In the genomic region with DNA sequence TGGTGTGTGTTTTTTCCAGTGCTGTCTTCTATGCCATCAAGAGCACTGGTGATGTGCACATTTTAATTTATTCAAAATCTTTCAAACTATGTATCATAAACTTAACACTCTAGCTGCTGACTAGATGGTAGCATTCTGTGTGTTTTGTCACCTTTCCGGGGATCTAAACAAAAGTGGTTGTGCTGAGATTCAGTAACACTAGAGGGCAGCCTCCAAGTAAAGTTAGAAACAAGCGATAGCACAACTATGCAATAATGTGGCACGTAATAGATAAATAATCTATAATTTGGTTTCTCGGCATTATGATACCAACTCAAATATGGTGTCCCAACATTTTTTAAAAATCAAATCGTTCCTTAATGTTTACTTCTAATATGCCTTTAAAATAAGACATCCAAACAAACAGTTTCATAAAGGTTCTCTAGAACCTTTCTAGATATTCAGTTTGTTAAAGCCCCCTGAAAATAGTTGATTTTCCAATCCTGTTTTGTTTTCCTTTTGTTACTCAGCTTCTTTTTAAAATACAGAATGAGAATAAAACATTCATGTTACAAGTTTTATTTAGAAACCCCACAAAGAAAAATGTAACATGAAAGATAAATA, we compare ENCODE assay signal across 8 cellular contexts. TPM values are rescaled to one million over a fixed set of nuclear protein-coding genes. Genes with fewer than 3 reads are reported as not detected.
DNase-seq lines count a peak whose midpoint lies in the region; ATAC-seq and TF ChIP-seq lines count a peak whose summit lies in the region.

No MANE protein-coding gene starts in this region.

- H3K9me3 Mint-ChIP-seq in activated T-cell treated with anti-CD3 and anti-CD28 coated beads, Interleukin-2, amount 50 U/mL, for 4 hours, result no peaks in the 10 kb centered on the region

- H3K4me1 Mint-ChIP-seq in activated T-cell treated with anti-CD3 and anti-CD28 coated beads, Interleukin-2, amount 50 U/mL, for 4 hours (ENCODE audit: low read depth), result no peaks in the 10 kb centered on the region

- peak; percentile 57 for TF ChIP-seq CTCF in AG09319 (IDR thresholded peaks at IDR 0.05; ENCODE audit: low read depth, low read length)

- DNase-seq in AG09319 (ENCODE audit: extremely low read depth, low read depth) (no peak), RPMI7951 (ENCODE audit: low read depth) (peak; percentile 13), glomerular visceral epithelial cell (ENCODE audit: extremely low spot score) (peak; percentile 26), ureter (ENCODE audit: low spot score) (no peak), epidermal melanocyte (ENCODE audit: insufficient read length, low spot score) (no peak)
- no peak for DNase-seq in activated T-cell treated with anti-CD3 and anti-CD28 coated beads, Interleukin-2, amount 50 U/mL, for 4 hours
- DNase-seq in stimulated activated CD4-positive, alpha-beta T cell treated with anti-CD3 and anti-CD28 coated beads, Interleukin-1b, Interleukin-23, amount 100 ng/mL, for 48 hours, result no peak

- peak; percentile 68 for ATAC-seq in GM19351 (IDR thresholded peaks at IDR 0.05; ENCODE audit: unreplicated experiment)
- ATAC-seq in activated T-cell treated with anti-CD3 and anti-CD28 coated beads, Interleukin-2, amount 50 U/mL, for 4 hours, result no peak

- no peaks in the 10 kb centered on the region for H3K36me3 Mint-ChIP-seq in activated T-cell treated with anti-CD3 and anti-CD28 coated beads, Interleukin-2, amount 50 U/mL, for 4 hours (ENCODE audit: insufficient read depth)

- H3K27me3 Mint-ChIP-seq in activated T-cell treated with anti-CD3 and anti-CD28 coated beads, Interleukin-2, amount 50 U/mL, for 4 hours (ENCODE audit: low read depth), result no peaks in the 10 kb centered on the region

- H3K4me3 Mint-ChIP-seq in activated T-cell treated with anti-CD3 and anti-CD28 coated beads, Interleukin-2, amount 50 U/mL, for 4 hours, result no peak overlapping the region

RNA-seq across cellular contexts. Expression of a gene that starts 16.9 kb away (rescaled TPM):
- 0.12 and 0.39 TPM in 2 replicates for total RNA-seq in RPMI7951 (2014; rRNA removed; shearing (Covaris generic))
- 37.8 TPM for total RNA-seq in ureter
- 1 to 10 TPM in 2 of 3 donors, under 1 TPM in 1; 0.92 to 2.1 (median 1.1) TPM for total RNA-seq in activated T-cell treated with anti-CD3 and anti-CD28 coated beads, Interleukin-2, amount 50 U/mL, for 4 hours

Comparison
In these comparisons a context has a peak if more than half of its experiments do, and no peak if none do; other contexts are left out.
1. DNase-seq: peak in RPMI7951 (single experiment) and glomerular visceral epithelial cell (single experiment); none in AG09319 (single experiment), ureter (single experiment), activated T-cell treated with anti-CD3 and anti-CD28 coated beads, Interleukin-2, amount 50 U/mL, for 4 hours (single experiment), epidermal melanocyte (single experiment) and stimulated activated CD4-positive, alpha-beta T cell treated with anti-CD3 and anti-CD28 coated beads, Interleukin-1b, Interleukin-23, amount 100 ng/mL, for 48 hours (single experiment).
2. RNA of a gene that starts 16.9 kb away (total RNA-seq): 37.8 TPM in ureter (single experiment); 0.92 to 2.1 TPM in activated T-cell treated with anti-CD3 and anti-CD28 coated beads, Interleukin-2, amount 50 U/mL, for 4 hours and 0.12 to 0.39 TPM in RPMI7951; every median in the first group is over 10 times any median in the second.